ENCODE assay signal across 15 cellular contexts in the genomic region with DNA sequence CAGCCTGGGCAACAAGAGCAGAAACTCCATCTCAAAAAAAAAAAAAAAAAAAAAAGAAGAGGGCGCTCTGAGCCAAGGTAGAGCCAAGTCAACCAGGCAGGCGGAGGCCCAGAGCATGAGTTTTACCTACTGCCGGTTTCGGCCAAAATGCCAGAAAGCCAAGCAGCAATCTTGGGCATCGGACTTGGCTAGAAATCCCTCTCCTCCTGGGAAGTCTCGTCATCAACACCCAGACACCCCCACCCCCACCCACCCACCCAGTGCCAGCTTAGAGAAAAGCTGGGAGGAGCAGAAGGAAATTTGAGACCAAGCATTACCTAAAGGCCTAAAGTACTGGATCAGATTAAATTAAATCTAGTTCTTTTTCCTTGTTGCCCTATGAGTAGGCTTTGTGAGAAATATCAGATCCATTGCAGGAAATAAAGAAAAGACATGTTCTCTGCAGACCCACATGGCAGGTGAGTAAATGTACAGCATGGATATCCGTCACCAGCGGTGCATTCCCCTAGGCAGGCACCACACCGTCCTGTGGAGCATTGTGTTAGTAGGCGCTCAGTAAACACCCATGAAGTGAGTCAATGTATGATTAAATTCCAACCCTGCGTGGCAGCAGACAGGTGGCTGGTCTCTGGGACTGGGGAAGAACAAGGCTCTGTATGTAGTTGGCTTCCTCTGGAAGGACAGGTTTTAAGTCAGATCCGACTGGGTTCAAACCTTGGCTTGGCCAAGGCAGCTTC. TPM values are rescaled to one million over a fixed set of nuclear protein-coding genes. Genes with fewer than 3 reads are reported as not detected.
DNase-seq lines count a peak whose midpoint lies in the region; ATAC-seq, FAIRE-seq and TF ChIP-seq lines count a peak whose summit lies in the region.
"Had no signal": no experiment of that assay in that cellular context is flagged by ENCODE, and none has a peak within 500 bp of the region (broad histone marks: within the 10 kb centered on the region; RNA-seq: fewer than 3 reads in every experiment).

No MANE protein-coding gene starts in this region.

- TF ChIP-seq CTCF in H1 (IDR thresholded peaks at IDR 0.05; ENCODE audit: control extremely low read depth in 1 of 3, insufficient read depth in 1 of 3, low read depth in 1 of 3, low read length in 3 of 3) = no peak

- H3K27me3 ChIP-seq in H1 (replicated peaks in 1 of 4; ENCODE audit: control insufficient read depth in 3 of 4, extremely low read depth in 1 of 4, insufficient read depth in 3 of 4, low read length in 3 of 4) = no peaks in the 10 kb centered on the region
- no peaks in the 10 kb centered on the region for H3K27me3 ChIP-seq in aorta (ENCODE audit: control insufficient read depth in 1 of 2, insufficient read depth in 2 of 2, low read length in 1 of 2)
- H3K27me3 ChIP-seq: neural progenitor cell, tibial artery had no signal

- intact Hi-C loops in aorta (cut with DNase I) = no loop called here

- no peak overlapping the region for H3K4me3 Mint-ChIP-seq in activated naive CD4-positive, alpha-beta T cell treated with anti-CD3 and anti-CD28 coated beads, Interleukin-2, amount 10 ng/mL, durations not matched to agents 7 days and 5 days
- H3K4me3 Mint-ChIP-seq: neural progenitor cell had no signal

- H3K27ac ChIP-seq in H1 (ENCODE audit: low read depth, low read length) (no peak overlapping the region; the same call in 1 of the 2 replicates), aorta (ENCODE audit: low read depth in 1 of 2, low read length in 2 of 2) (no peak overlapping the region)
- H3K27ac ChIP-seq: neural progenitor cell, tibial artery had no signal

- H2BK15ac ChIP-seq in H1 (ENCODE audit: low read length) = no peak overlapping the region

- no peak overlapping the region for H3K9ac ChIP-seq in H1 (replicated peaks in 1 of 4; ENCODE audit: extremely low read depth in 1 of 4, low read depth in 3 of 4, low read length in 3 of 4)
- H3K9ac ChIP-seq: neural progenitor cell had no signal

- FAIRE-seq in H1 (lab: Jason Lieb, UNC) = no peak
- FAIRE-seq: frontal cortex, TTC549 had no signal

- H2AK5ac ChIP-seq in H1 (ENCODE audit: low read depth, low read length) = no peak overlapping the region

- H3K4ac ChIP-seq in H1 (replicated peaks; ENCODE audit: insufficient read length, low read depth, low read length) = no peak overlapping the region

- peaks cover 0 to 7% of the 10 kb centered on the region in 2 experiments for H4K20me1 ChIP-seq in H1 (replicated peaks in 1 of 2; ENCODE audit: control insufficient read depth in 1 of 2, insufficient read depth in 2 of 2, low read length in 2 of 2)

- H3K27ac Mint-ChIP-seq in activated naive CD4-positive, alpha-beta T cell treated with anti-CD3 and anti-CD28 coated beads, Interleukin-2, amount 10 ng/mL, durations not matched to agents 7 days and 5 days = no peak overlapping the region

- no peak overlapping the region for H3K4me2 ChIP-seq in H1 (ENCODE audit: insufficient read depth in 1 of 2, low read depth in 2 of 2, low read length in 2 of 2)
- H3K4me2 ChIP-seq: neural progenitor cell had no signal

- WGBS in H1 (ENCODE audit: extremely low coverage in 1 of 2, insufficient coverage in 1 of 2, insufficient read length in 1 of 2, insufficient replicate concordance in 2 of 2, low coverage in 1 of 2, low lambda C conversion rate in 2 of 2, missing lambda C conversion rate in 1 of 2), 2 experiments = 88% methylated on average over 9 of the region's 12 CpGs; no CpG with 5 or more reads in 1 of the 2 experiments
- 78 to 84% methylated on average over 11 to 12 of the region's 12 CpGs for WGBS in aorta, 2 donors

- H3K23ac ChIP-seq in H1 (ENCODE audit: insufficient read length) = no peak overlapping the region

- H2AFZ ChIP-seq in H1 (ENCODE audit: low read length) = no peak overlapping the region
- H2AFZ ChIP-seq: neural progenitor cell had no signal

- H3K9me3 Mint-ChIP-seq in activated naive CD4-positive, alpha-beta T cell treated with anti-CD3 and anti-CD28 coated beads, Interleukin-2, amount 10 ng/mL, durations not matched to agents 7 days and 5 days = no peaks in the 10 kb centered on the region
- H3K9me3 Mint-ChIP-seq: neural progenitor cell had no signal

- H3K4me3 ChIP-seq in H1 (ENCODE audit: extremely low read depth in 1 of 4, insufficient read depth in 2 of 4, low read depth in 3 of 4, low read length in 4 of 4) (no peak overlapping the region), aorta (ENCODE audit: low read length in 2 of 2) (no peak overlapping the region)
- H3K4me3 ChIP-seq: neural progenitor cell, skin epidermis, tibial artery had no signal

- peaks cover 6% of the 10 kb centered on the region; the same call in 1 of the 2 replicates for H3K23me2 ChIP-seq in H1 (ENCODE audit: low read depth, low read length)

- no peaks in the 10 kb centered on the region for H3K79me2 ChIP-seq in H1 (ENCODE audit: control insufficient read depth in 1 of 2, insufficient read depth in 2 of 2, low read length in 2 of 2)

- no peak overlapping the region for H3K18ac ChIP-seq in H1 (ENCODE audit: extremely low read depth, low read length)

- no peak overlapping the region for H2BK120ac ChIP-seq in H1 (replicated peaks; ENCODE audit: low read depth, low read length)

- ATAC-seq in aorta (ENCODE audit: low FRiP score) = no peak
- no peak for ATAC-seq in stimulated activated naive CD8-positive, alpha-beta T cell treated with anti-CD3 and anti-CD28 coated beads, Interleukin-15, Interleukin-2, amounts not matched to agents 100 U/mL and 50 U/mL, for 24 hours

- no peaks in the 10 kb centered on the region for H3K4me1 Mint-ChIP-seq in activated naive CD4-positive, alpha-beta T cell treated with anti-CD3 and anti-CD28 coated beads, Interleukin-2, amount 10 ng/mL, durations not matched to agents 7 days and 5 days

- DNase-seq in HT-29 (ENCODE audit: low spot score) (peak; percentile 83), NCI-H82 (lab: John Stamatoyannopoulos, UW) (peak; percentile 62), H1 (ENCODE audit: low read depth in 1 of 2, low spot score in 2 of 2) (no peak), renal cortical epithelial cell (ENCODE audit: low read depth) (peak; percentile 85), aorta (no peak)
- DNase-seq in activated CD4-positive, alpha-beta T cell treated with anti-CD3 and anti-CD28 coated beads, Interleukin-2, amount 50 U/mL, for 4 hours = no peak
- no peak for DNase-seq in activated naive CD4-positive, alpha-beta T cell treated with anti-CD3 and anti-CD28 coated beads, Interleukin-2, amount 10 ng/mL, durations not matched to agents 7 days and 5 days
- DNase-seq in stimulated activated naive CD8-positive, alpha-beta T cell treated with anti-CD3 and anti-CD28 coated beads, Interleukin-15, Interleukin-2, amounts not matched to agents 100 U/mL and 50 U/mL, for 24 hours = no peak
- DNase-seq: COR-L47, NCI-H1694, tibial artery had no signal

- H3K9me3 ChIP-seq in H1 (ENCODE audit: insufficient read depth in 2 of 2, low read depth in 1 of 2, low read length in 1 of 2) = no peaks in the 10 kb centered on the region
- no peaks in the 10 kb centered on the region for H3K9me3 ChIP-seq in aorta (ENCODE audit: control insufficient read depth, low read length)
- H3K9me3 ChIP-seq: tibial artery had no signal

- H3K14ac ChIP-seq in H1 (ENCODE audit: insufficient read length) = no peak overlapping the region

- no peak for TF ChIP-seq EP300 in H1 (IDR thresholded peaks at IDR 0.05; ENCODE audit: borderline replicate concordance in 1 of 2, low read depth in 2 of 2, low read length in 2 of 2)

- no peaks in the 10 kb centered on the region for H3K36me3 ChIP-seq in H1 (ENCODE audit: control insufficient read depth in 2 of 4, insufficient read depth in 4 of 4, low read length in 3 of 4)
- no peaks in the 10 kb centered on the region for H3K36me3 ChIP-seq in aorta (ENCODE audit: control insufficient read depth in 1 of 2, insufficient read depth in 2 of 2, low read length in 1 of 2)
- H3K36me3 ChIP-seq: neural progenitor cell, tibial artery had no signal

- CTCF ChIA-PET in H1 (lab: Charles Lee; ENCODE audit: partially characterized antibody) = interaction anchor here (2.0 to 12.4 kb wide), 2 partner anchors 44 to 78 kb away, joined by 5 to 92 read pairs; no protein-coding TSS in a partner anchor
- CTCF ChIA-PET in activated naive CD4-positive, alpha-beta T cell treated with anti-CD3 and anti-CD28 coated beads, Interleukin-2, amount 10 ng/mL, durations not matched to agents 7 days and 5 days (lab: Charles Lee) = no interaction called here

- TF ChIP-seq RAD21 in H1 (IDR thresholded peaks at IDR 0.05 in 1 of 2, conservative IDR thresholded peaks at IDR 0.05 in 1 of 2; ENCODE audit: low read depth in 2 of 2, low read length in 2 of 2) = peak; percentile 21 to 25; a peak in 2 of 4 replicates

- H3K27me3 Mint-ChIP-seq in activated naive CD4-positive, alpha-beta T cell treated with anti-CD3 and anti-CD28 coated beads, Interleukin-2, amount 10 ng/mL, durations not matched to agents 7 days and 5 days = peaks cover 15% of the 10 kb centered on the region

- POLR2A ChIA-PET in H1 (lab: Charles Lee; ENCODE audit: partially characterized antibody) = interaction anchor here (1.2 kb wide), 1 partner anchor 21 kb away, joined by 3 read pairs; a partner anchor contains a TSS

- 0 out of 2 replicates have a peak, but pooled peaks cover 3% of the 10 kb centered on the region for H3K79me1 ChIP-seq in H1 (ENCODE audit: low read depth, low read length)

- no peak overlapping the region for H3K56ac ChIP-seq in H1 (replicated peaks; ENCODE audit: insufficient read length, low read depth, low read length)

- H3K4me1 ChIP-seq in H1 (replicated peaks in 1 of 4; ENCODE audit: control insufficient read depth in 3 of 4, insufficient read depth in 4 of 4, low read length in 3 of 4) = peaks cover 0 to 3% (median 0%) of the 10 kb centered on the region in 4 experiments; a peak in 1 of 7 replicates
- no peaks in the 10 kb centered on the region for H3K4me1 ChIP-seq in aorta (ENCODE audit: control insufficient read depth in 1 of 2, insufficient read depth in 2 of 2, low read length in 2 of 2)
- H3K4me1 ChIP-seq: neural progenitor cell, tibial artery had no signal

- H4K5ac ChIP-seq in H1 (ENCODE audit: insufficient read length, low read depth, low read length) = no peak overlapping the region

- H3K36me3 Mint-ChIP-seq in activated naive CD4-positive, alpha-beta T cell treated with anti-CD3 and anti-CD28 coated beads, Interleukin-2, amount 10 ng/mL, durations not matched to agents 7 days and 5 days = no peaks in the 10 kb centered on the region
- H3K36me3 Mint-ChIP-seq: neural progenitor cell had no signal

- peak overlapping the region; percentile 69; the same call in 1 of the 2 replicates for H2BK20ac ChIP-seq in H1 (ENCODE audit: low read length)

- no peak overlapping the region for H2BK5ac ChIP-seq in H1 (ENCODE audit: low read depth, low read length)

- no peak overlapping the region; the same call in 1 of the 2 replicates for H4K8ac ChIP-seq in H1 (ENCODE audit: extremely low read depth, insufficient read depth, low read length)

- no peak overlapping the region for H4K91ac ChIP-seq in H1 (replicated peaks; ENCODE audit: insufficient read length, low read length)

- H2BK12ac ChIP-seq in H1 (ENCODE audit: low read depth, low read length) = no peak overlapping the region

- no peak for TF ChIP-seq POLR2A in H1 (IDR thresholded peaks at IDR 0.05; ENCODE audit: control extremely low read depth in 1 of 2, low read depth in 2 of 2, low read length in 2 of 2)

RNA-seq across cellular contexts. Expression of a gene that starts 21.0 kb away (rescaled TPM):
- 0.31 and 0.39 TPM in 2 replicates for total RNA-seq in HT-29 (2014; rRNA removed; shearing (Covaris generic))
- total RNA-seq in H1 (2021; fragmentation: NEBNext Ultra II Directional; extraction: Animal tissue kit (Norgen Biotek cat#: 25700)) = 4.5 and 4.7 TPM in 2 replicates
- polyA plus RNA-seq in H1 (2011; rRNA removed) (3.6 and 5.6 TPM in 2 replicates), aorta (1 to 10 TPM in 1 of 2 donors, under 1 TPM in 1; 0.23 to 1.1 TPM)
- polyA plus RNA-seq in H1 (2011; cell fraction: cytosol; rRNA removed) = 6.9 TPM
- polyA plus RNA-seq in H1 (2011; cell fraction: nucleus; rRNA removed) = 43.0 TPM
- polyA plus RNA-seq in H1 (2012, experiment 1 of 2) = 5.7 to 7.7 TPM (median 5.9 TPM) in 4 replicates
- polyA plus RNA-seq in H1 (2012, experiment 2 of 2) = 1.6 TPM
- polyA plus RNA-seq in H1 (2013, experiment 1 of 2) = 3.2 TPM
- 2.5 TPM for polyA plus RNA-seq in H1 (2013, experiment 2 of 2)
- polyA minus RNA-seq in H1 (2011; rRNA and poly(A)+ RNA removed) = 3.3 and 3.8 TPM in 2 replicates
- polyA minus RNA-seq in H1 (2011; cell fraction: cytosol; rRNA and poly(A)+ RNA removed) = 3.1 TPM
- polyA minus RNA-seq in H1 (2011; cell fraction: nucleus; rRNA and poly(A)+ RNA removed) = 9.2 TPM
- total RNA-seq in renal cortical epithelial cell (0.35 and 0.65 TPM in 2 replicates), aorta (1 to 10 TPM; 3.4 to 8.0 TPM)

Comparison
In these comparisons a context has a peak if more than half of its experiments do, and no peak if none do; other contexts are left out.
1. DNase-seq: peak in HT-29 (single experiment), NCI-H82 (single experiment) and renal cortical epithelial cell (single experiment); none in H1 (0 of 2), activated CD4-positive, alpha-beta T cell treated with anti-CD3 and anti-CD28 coated beads, Interleukin-2, amount 50 U/mL, for 4 hours (0 of 2), activated naive CD4-positive, alpha-beta T cell treated with anti-CD3 and anti-CD28 coated beads, Interleukin-2, amount 10 ng/mL, durations not matched to agents 7 days and 5 days (single experiment), aorta (0 of 2) and stimulated activated naive CD8-positive, alpha-beta T cell treated with anti-CD3 and anti-CD28 coated beads, Interleukin-15, Interleukin-2, amounts not matched to agents 100 U/mL and 50 U/mL, for 24 hours (single experiment).